In the genomic region with DNA sequence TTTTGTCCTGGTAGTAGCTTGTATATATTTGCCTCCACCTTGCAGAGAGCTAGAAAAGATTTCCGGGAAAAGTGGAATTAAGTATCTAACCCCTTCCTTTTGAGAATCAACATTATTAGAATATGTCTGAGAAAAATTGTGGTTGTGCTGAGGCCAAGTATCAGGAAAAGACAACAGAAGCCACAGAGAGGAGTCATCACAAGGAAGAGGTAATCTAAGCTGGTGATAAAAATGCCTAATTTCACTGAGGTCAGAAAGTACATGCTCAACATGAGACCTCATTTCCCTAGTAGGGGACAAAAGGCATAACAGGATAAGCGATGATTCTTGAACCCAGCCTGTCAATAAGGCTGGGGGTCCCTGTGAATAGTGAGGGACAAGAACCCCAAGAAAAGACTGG, we compare ENCODE assay signal across 19 cellular contexts.
DNase-seq lines count a peak whose midpoint lies in the region; FAIRE-seq and TF ChIP-seq lines count a peak whose summit lies in the region.
"Had no signal": no experiment of that assay in that cellular context is flagged by ENCODE, and none has a peak within 500 bp of the region (broad histone marks: within the 10 kb centered on the region; RNA-seq: fewer than 3 reads in every experiment).

No MANE protein-coding gene starts in this region.

- FAIRE-seq in keratinocyte (lab: Jason Lieb, UNC), result peak; percentile 23
- FAIRE-seq: GM12892, GM19239 had no signal

- no peaks in the 10 kb centered on the region for H3K9me2 ChIP-seq in GM23248 (ENCODE audit: insufficient read depth)

- peaks cover 31% of the 10 kb centered on the region for H3K4me1 ChIP-seq in GM23248 (ENCODE audit: insufficient read depth)
- peaks cover 18% of the 10 kb centered on the region for H3K4me1 ChIP-seq in keratinocyte (ENCODE audit: control insufficient read depth, extremely low read depth, insufficient read depth, low read length)
- H3K4me1 ChIP-seq in vagina, result peaks cover 16% of the 10 kb centered on the region
- H3K4me1 ChIP-seq: Caco-2 had no signal

- H3K36me3 ChIP-seq in GM23248 (ENCODE audit: low read depth) (no peaks in the 10 kb centered on the region), keratinocyte (ENCODE audit: control insufficient read depth in 2 of 2, extremely low read depth in 1 of 2, insufficient read depth in 2 of 2, low read length in 2 of 2) (no peaks in the 10 kb centered on the region), brain microvascular endothelial cell (replicated peaks) (no peaks in the 10 kb centered on the region), vagina (no peaks in the 10 kb centered on the region)
- H3K36me3 ChIP-seq: BLaER1 had no signal

- H3K4me3 ChIP-seq in GM23248 (no peak overlapping the region), keratinocyte (ENCODE audit: control insufficient read depth in 2 of 3, extremely low read depth in 1 of 3, insufficient read depth in 2 of 3, low read depth in 1 of 3, low read length in 3 of 3) (no peak overlapping the region), brain microvascular endothelial cell (ENCODE audit: low read depth, low read length) (no peak overlapping the region), vagina (no peak overlapping the region)
- H3K4me3 ChIP-seq: BLaER1, GM23338 had no signal

- TF ChIP-seq POLR2A in vagina (IDR thresholded peaks at IDR 0.05), result no peak

- H3K27me3 ChIP-seq in GM23248 (replicated peaks; ENCODE audit: insufficient read depth) (no peaks in the 10 kb centered on the region), keratinocyte (ENCODE audit: control insufficient read depth, extremely low read depth, insufficient read depth, low read length) (no peaks in the 10 kb centered on the region), brain microvascular endothelial cell (replicated peaks) (no peaks in the 10 kb centered on the region), vagina (no peaks in the 10 kb centered on the region)
- H3K27me3 ChIP-seq: BLaER1 had no signal

- no peaks in the 10 kb centered on the region for H3K9me3 ChIP-seq in GM23248 (ENCODE audit: low read depth)
- H3K9me3 ChIP-seq in keratinocyte (ENCODE audit: control insufficient read depth, low read depth, low read length), result no peaks in the 10 kb centered on the region
- no peaks in the 10 kb centered on the region for H3K9me3 ChIP-seq in vagina
- H3K9me3 ChIP-seq: BLaER1, Caco-2 had no signal

- WGBS in GM23248 (ENCODE audit: low coverage in 1 of 2, low lambda C conversion rate in 2 of 2, missing lambda C conversion rate in 2 of 2), 2 experiments, result 34 to 38% methylated on average over 2 of the region's 2 CpGs

- no peaks in the 10 kb centered on the region for H3K9me1 ChIP-seq in keratinocyte (ENCODE audit: control insufficient read depth, extremely low read depth, insufficient read depth, low read length)

- H3K27ac ChIP-seq in GM23248 (no peak overlapping the region), keratinocyte (ENCODE audit: control insufficient read depth, insufficient read depth, low read length) (no peak overlapping the region), brain microvascular endothelial cell (no peak overlapping the region), vagina (no peak overlapping the region)
- H3K27ac ChIP-seq: BLaER1, C4-2B had no signal

- H3K79me2 ChIP-seq in GM23248 (ENCODE audit: insufficient read depth), result no peaks in the 10 kb centered on the region
- H3K79me2 ChIP-seq in keratinocyte (ENCODE audit: control insufficient read depth, insufficient read depth, low read length), result no peaks in the 10 kb centered on the region

- no peaks in the 10 kb centered on the region for H4K20me1 ChIP-seq in GM23248 (ENCODE audit: insufficient read depth)
- no peaks in the 10 kb centered on the region for H4K20me1 ChIP-seq in keratinocyte (ENCODE audit: control insufficient read depth, extremely low read depth, insufficient read depth, low read length)
- H4K20me1 ChIP-seq: BLaER1 had no signal

- H2AFZ ChIP-seq in GM23248, result no peak overlapping the region
- no peak overlapping the region for H2AFZ ChIP-seq in keratinocyte (ENCODE audit: control insufficient read depth, low read length)
- H2AFZ ChIP-seq: GM23338 had no signal

- H3K9ac ChIP-seq in GM23248 (no peak overlapping the region), keratinocyte (ENCODE audit: control insufficient read depth, extremely low read depth, insufficient read depth, low read length) (no peak overlapping the region)
- H3K9ac ChIP-seq: BLaER1 had no signal

- H3F3A ChIP-seq in GM23248 (ENCODE audit: insufficient read depth), result peaks cover 22% of the 10 kb centered on the region

- in situ Hi-C loops in GM23248 (cut with MboI) (no loop called here), brain microvascular endothelial cell (cut with HindIII; ENCODE audit: low pct_ligation_motif_present, low sequenced_read_pairs) (no loop called here)

- intact Hi-C loops in vagina (cut with DNase I), result no loop called here

- DNase-seq in GM23248 (peak; percentile 31), RPMI7951 (ENCODE audit: low read depth) (peak; percentile 32), keratinocyte (ENCODE audit: low read depth, low spot score) (no peak), brain microvascular endothelial cell (no peak), vagina (ENCODE audit: extremely low spot score in 2 of 2) (no peak), AG20443 (ENCODE audit: low spot score) (no peak), NCI-H1092 (lab: John Stamatoyannopoulos, UW) (no peak)
- DNase-seq: Caco-2; CD4-positive, CD25-positive, alpha-beta regulatory T cell; CD8-positive, alpha-beta T cell; DMS153; DND-41; GF-D8; H9 had no signal

- H3K4me2 ChIP-seq in GM23248 (ENCODE audit: unreplicated experiment) (no peak overlapping the region), keratinocyte (ENCODE audit: control insufficient read depth, extremely low read depth, insufficient read depth, low read depth, low read length) (no peak overlapping the region)
- H3K4me2 ChIP-seq: BLaER1, GM23338 had no signal

- no peak for TF ChIP-seq CTCF in keratinocyte (optimal IDR thresholded peaks at IDR 0.05 in 1 of 3, IDR thresholded peaks at IDR 0.05 in 1 of 3, conservative IDR thresholded peaks at IDR 0.05 in 1 of 3; ENCODE audit: extremely low read depth in 1 of 3, insufficient read depth in 2 of 3, low read length in 3 of 3)
- no peak for TF ChIP-seq CTCF in brain microvascular endothelial cell (IDR thresholded peaks at IDR 0.05; ENCODE audit: low read depth, low read length, missing control alignments)
- TF ChIP-seq CTCF in vagina (IDR thresholded peaks at IDR 0.05), result no peak

- dilution Hi-C loops in keratinocyte (cut with MboI; ENCODE audit: extremely low pct_ligation_motif_present, low sequenced_read_pairs), result no loop called here

Comparison
In these comparisons a context has a peak if more than half of its experiments do, and no peak if none do; other contexts are left out.
1. DNase-seq: peak in GM23248 (single experiment) and RPMI7951 (single experiment); none in keratinocyte (single experiment), brain microvascular endothelial cell (single experiment), vagina (0 of 2), AG20443 (single experiment) and NCI-H1092 (single experiment).